Comparison of ENCODE assay signal across 12 cellular contexts in the genomic region with DNA sequence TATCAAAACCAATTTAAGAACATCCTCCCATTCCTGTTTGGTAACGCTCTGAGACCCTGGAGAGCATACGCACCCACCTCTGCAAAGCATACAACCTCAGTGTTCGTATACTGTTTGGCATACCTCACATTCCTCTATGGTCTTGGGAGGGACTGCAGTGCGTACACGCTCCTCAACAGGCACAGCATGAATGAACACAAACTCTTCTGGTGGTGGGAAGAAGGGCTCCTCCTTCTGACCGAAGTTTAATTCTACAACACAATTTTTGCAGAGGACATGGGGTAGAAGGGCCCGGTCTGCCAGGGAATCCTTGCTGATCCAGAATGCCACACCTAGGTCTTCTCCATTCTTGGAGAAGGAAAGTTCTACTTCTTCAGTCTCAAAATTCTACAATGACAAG. TPM values are rescaled to one million over a fixed set of nuclear protein-coding genes. Genes with fewer than 3 reads are reported as not detected.
DNase-seq lines count a peak whose midpoint lies in the region; ATAC-seq and TF ChIP-seq lines count a peak whose summit lies in the region.
"Had no signal": no experiment of that assay in that cellular context is flagged by ENCODE, and none has a peak within 500 bp of the region (broad histone marks: within the 10 kb centered on the region; RNA-seq: fewer than 3 reads in every experiment).

No MANE protein-coding gene starts in this region.

- peak; percentile 12 for TF ChIP-seq CTCF in fibroblast of pulmonary artery (IDR thresholded peaks at IDR 0.05; ENCODE audit: low read length, missing control alignments)
- peak; percentile 32 for TF ChIP-seq CTCF in type B pancreatic cell (conservative IDR thresholded peaks at IDR 0.05)

- H3K36me3 ChIP-seq in SK-N-MC (ENCODE audit: insufficient read depth, low read length) = peaks cover 86% of the 10 kb centered on the region

- H3K9me3 ChIP-seq in SK-N-MC (ENCODE audit: low read depth, low read length) = no peaks in the 10 kb centered on the region
- H3K9me3 ChIP-seq: BLaER1 had no signal

- H3K4me3 ChIP-seq in SK-N-MC = no peak overlapping the region
- H3K4me3 ChIP-seq in fibroblast of pulmonary artery (replicated peaks; ENCODE audit: low read depth, low read length) = no peak overlapping the region
- H3K4me3 ChIP-seq: BLaER1 had no signal

- no peaks in the 10 kb centered on the region for H3K27me3 Mint-ChIP-seq in activated naive CD8-positive, alpha-beta T cell treated with anti-CD3 and anti-CD28 coated beads, Interleukin-2, amount 10 ng/mL, durations not matched to agents 7 days and 5 days
- no peaks in the 10 kb centered on the region for H3K27me3 Mint-ChIP-seq in activated naive CD8-positive, alpha-beta T cell treated with anti-CD3 and anti-CD28 coated beads, Interleukin-2, amount 50 U/mL, for 24 hours
- no peaks in the 10 kb centered on the region for H3K27me3 Mint-ChIP-seq in type B pancreatic cell
- no peaks in the 10 kb centered on the region for H3K27me3 Mint-ChIP-seq in naive thymus-derived CD8-positive, alpha-beta T cell
- H3K27me3 Mint-ChIP-seq: dendritic cell treated with granulocyte-macrophage colony-stimulating factor and Interleukin-4, amounts not matched to agents 40 ng/mL and 50 ng/mL, for 4 days had no signal

- ATAC-seq in activated naive CD8-positive, alpha-beta T cell treated with anti-CD3 and anti-CD28 coated beads, Interleukin-2, amount 10 ng/mL, durations not matched to agents 7 days and 5 days (ENCODE audit: low read depth) = no peak
- ATAC-seq in activated naive CD8-positive, alpha-beta T cell treated with anti-CD3 and anti-CD28 coated beads, Interleukin-2, amount 50 U/mL, for 24 hours = no peak
- no peak for ATAC-seq in HG03025 (IDR thresholded peaks at IDR 0.05; ENCODE audit: low FRiP score, unreplicated experiment)
- no peak for ATAC-seq in naive thymus-derived CD8-positive, alpha-beta T cell

- no peaks in the 10 kb centered on the region for H3K9me3 Mint-ChIP-seq in activated naive CD8-positive, alpha-beta T cell treated with anti-CD3 and anti-CD28 coated beads, Interleukin-2, amount 10 ng/mL, durations not matched to agents 7 days and 5 days
- no peaks in the 10 kb centered on the region for H3K9me3 Mint-ChIP-seq in activated naive CD8-positive, alpha-beta T cell treated with anti-CD3 and anti-CD28 coated beads, Interleukin-2, amount 50 U/mL, for 24 hours
- no peaks in the 10 kb centered on the region for H3K9me3 Mint-ChIP-seq in type B pancreatic cell
- no peaks in the 10 kb centered on the region for H3K9me3 Mint-ChIP-seq in naive thymus-derived CD8-positive, alpha-beta T cell
- H3K9me3 Mint-ChIP-seq: dendritic cell treated with granulocyte-macrophage colony-stimulating factor and Interleukin-4, amounts not matched to agents 40 ng/mL and 50 ng/mL, for 4 days had no signal

- POLR2A ChIA-PET in activated naive CD8-positive, alpha-beta T cell treated with anti-CD3 and anti-CD28 coated beads, Interleukin-2, amount 10 ng/mL, durations not matched to agents 7 days and 5 days (lab: Charles Lee) = no interaction called here
- POLR2A ChIA-PET in naive thymus-derived CD8-positive, alpha-beta T cell (lab: Charles Lee) = interaction anchor here (0.5 to 10.3 kb wide), 3 partner anchors 11 to 118 kb away, joined by 3 to 263 read pairs (median 7); partner anchors contain the start of genes BSCL2, GNG3 and WDR74

- peaks cover 55% of the 10 kb centered on the region for H3K4me1 Mint-ChIP-seq in activated naive CD8-positive, alpha-beta T cell treated with anti-CD3 and anti-CD28 coated beads, Interleukin-2, amount 10 ng/mL, durations not matched to agents 7 days and 5 days
- H3K4me1 Mint-ChIP-seq in activated naive CD8-positive, alpha-beta T cell treated with anti-CD3 and anti-CD28 coated beads, Interleukin-2, amount 50 U/mL, for 24 hours = peaks cover 51% of the 10 kb centered on the region
- H3K4me1 Mint-ChIP-seq in type B pancreatic cell (ENCODE audit: unreplicated experiment) = peaks cover 38% of the 10 kb centered on the region
- peaks cover 28 to 73% (median 57%) of the 10 kb centered on the region in 4 donors for H3K4me1 Mint-ChIP-seq in naive thymus-derived CD8-positive, alpha-beta T cell

- H3K36me3 Mint-ChIP-seq in activated naive CD8-positive, alpha-beta T cell treated with anti-CD3 and anti-CD28 coated beads, Interleukin-2, amount 10 ng/mL, durations not matched to agents 7 days and 5 days = peaks cover 54% of the 10 kb centered on the region
- peaks cover 86% of the 10 kb centered on the region for H3K36me3 Mint-ChIP-seq in activated naive CD8-positive, alpha-beta T cell treated with anti-CD3 and anti-CD28 coated beads, Interleukin-2, amount 50 U/mL, for 24 hours (ENCODE audit: low read depth)
- H3K36me3 Mint-ChIP-seq in type B pancreatic cell = peaks cover 60% of the 10 kb centered on the region
- peaks cover 0 to 86% (median 51%) of the 10 kb centered on the region in 3 donors for H3K36me3 Mint-ChIP-seq in naive thymus-derived CD8-positive, alpha-beta T cell

- DNase-seq in activated naive CD8-positive, alpha-beta T cell treated with anti-CD3 and anti-CD28 coated beads, Interleukin-2, amount 10 ng/mL, durations not matched to agents 7 days and 5 days = no peak
- no peak for DNase-seq in activated naive CD8-positive, alpha-beta T cell treated with anti-CD3 and anti-CD28 coated beads, Interleukin-2, amount 50 U/mL, for 24 hours
- DNase-seq in SK-N-MC (ENCODE audit: low read depth, low spot score) = no peak
- peak; percentile 48 for DNase-seq in fibroblast of pulmonary artery (ENCODE audit: low read depth)
- DNase-seq in type B pancreatic cell (ENCODE audit: extremely low spot score, unreplicated experiment) = no peak
- DNase-seq in naive thymus-derived CD8-positive, alpha-beta T cell = no peak
- DNase-seq in superior temporal gyrus (ENCODE audit: extremely low spot score) = no peak
- DNase-seq: SHP77 treated with DMSO at 0.1 percent for 48 hours had no signal

- peak overlapping the region; percentile 38 for H3K27ac Mint-ChIP-seq in activated naive CD8-positive, alpha-beta T cell treated with anti-CD3 and anti-CD28 coated beads, Interleukin-2, amount 10 ng/mL, durations not matched to agents 7 days and 5 days
- no peak overlapping the region for H3K27ac Mint-ChIP-seq in activated naive CD8-positive, alpha-beta T cell treated with anti-CD3 and anti-CD28 coated beads, Interleukin-2, amount 50 U/mL, for 24 hours
- H3K27ac Mint-ChIP-seq in type B pancreatic cell = peak overlapping the region; percentile 86
- peak overlapping the region in 3 of 10 donors; percentile 10 to 85 (median 81) for H3K27ac Mint-ChIP-seq in naive thymus-derived CD8-positive, alpha-beta T cell
- H3K27ac Mint-ChIP-seq: dendritic cell treated with granulocyte-macrophage colony-stimulating factor and Interleukin-4, amounts not matched to agents 40 ng/mL and 50 ng/mL, for 4 days had no signal

- no peak overlapping the region for H3K4me3 Mint-ChIP-seq in activated naive CD8-positive, alpha-beta T cell treated with anti-CD3 and anti-CD28 coated beads, Interleukin-2, amount 10 ng/mL, durations not matched to agents 7 days and 5 days
- H3K4me3 Mint-ChIP-seq in activated naive CD8-positive, alpha-beta T cell treated with anti-CD3 and anti-CD28 coated beads, Interleukin-2, amount 50 U/mL, for 24 hours = no peak overlapping the region
- peak overlapping the region; percentile 51 for H3K4me3 Mint-ChIP-seq in type B pancreatic cell
- no peak overlapping the region for H3K4me3 Mint-ChIP-seq in naive thymus-derived CD8-positive, alpha-beta T cell
- H3K4me3 Mint-ChIP-seq: dendritic cell treated with granulocyte-macrophage colony-stimulating factor and Interleukin-4, amounts not matched to agents 40 ng/mL and 50 ng/mL, for 4 days had no signal

- H3K9ac ChIP-seq in SK-N-MC (ENCODE audit: insufficient read length) = peak overlapping the region; percentile 6
- H3K9ac ChIP-seq: BLaER1, parathyroid adenoma had no signal

- no peak overlapping the region for H3K27ac ChIP-seq in SK-N-MC
- H3K27ac ChIP-seq: BLaER1, parathyroid adenoma had no signal

RNA-seq across cellular contexts. Expression of gene HNRNPUL2, which starts 5.3 kb away (rescaled TPM):
- total RNA-seq in activated naive CD8-positive, alpha-beta T cell treated with anti-CD3 and anti-CD28 coated beads, Interleukin-2, amount 10 ng/mL, durations not matched to agents 7 days and 5 days = 10 to 100 TPM; 67.9 to 72.5 TPM
- 44.8 and 63.7 TPM in 2 replicates for total RNA-seq in type B pancreatic cell (ENCODE audit: low replicate concordance)
- 10 to 100 TPM; 81.6 to 84.0 TPM for total RNA-seq in naive thymus-derived CD8-positive, alpha-beta T cell
- polyA plus RNA-seq in naive thymus-derived CD8-positive, alpha-beta T cell = 1 to 10 TPM in 2 of 3 donors, under 1 TPM in 1; 0.99 to 3.0 (median 1.0) TPM

RNA-seq across cellular contexts. Expression of gene TTC9C, which starts 6.3 kb away (rescaled TPM):
- total RNA-seq in activated naive CD8-positive, alpha-beta T cell treated with anti-CD3 and anti-CD28 coated beads, Interleukin-2, amount 10 ng/mL, durations not matched to agents 7 days and 5 days = 10 to 100 TPM; 49.5 to 56.4 TPM
- total RNA-seq in type B pancreatic cell (ENCODE audit: low replicate concordance) = 34.1 and 39.0 TPM in 2 replicates
- total RNA-seq in naive thymus-derived CD8-positive, alpha-beta T cell = 10 to 100 TPM; 46.1 to 47.6 TPM
- polyA plus RNA-seq in naive thymus-derived CD8-positive, alpha-beta T cell = 10 to 100 TPM in 2 of 3 donors, 1 to 10 TPM in 1; 8.5 to 18.8 (median 15.4) TPM

RNA-seq across cellular contexts. Expression of gene GNG3, which starts 14.5 kb away (rescaled TPM):
- total RNA-seq in activated naive CD8-positive, alpha-beta T cell treated with anti-CD3 and anti-CD28 coated beads, Interleukin-2, amount 10 ng/mL, durations not matched to agents 7 days and 5 days = not detected
- 0.88 and 4.7 TPM in 2 replicates for total RNA-seq in type B pancreatic cell (ENCODE audit: low replicate concordance)
- total RNA-seq in naive thymus-derived CD8-positive, alpha-beta T cell = not detected
- under 1 TPM in 1 of 3 donors, not detected in 2; 0.27 TPM for polyA plus RNA-seq in naive thymus-derived CD8-positive, alpha-beta T cell

RNA-seq across cellular contexts. Expression of gene BSCL2, which starts 14.8 kb away (rescaled TPM):
- total RNA-seq in activated naive CD8-positive, alpha-beta T cell treated with anti-CD3 and anti-CD28 coated beads, Interleukin-2, amount 10 ng/mL, durations not matched to agents 7 days and 5 days = 10 to 100 TPM; 29.9 to 39.4 TPM
- total RNA-seq in type B pancreatic cell (ENCODE audit: low replicate concordance) = 93.5 and 94.6 TPM in 2 replicates
- total RNA-seq in naive thymus-derived CD8-positive, alpha-beta T cell = 10 to 100 TPM; 37.0 to 50.7 TPM
- polyA plus RNA-seq in naive thymus-derived CD8-positive, alpha-beta T cell = 10 to 100 TPM; 58.2 to 65.0 (median 58.8) TPM

RNA-seq across cellular contexts. Expression of gene ZBTB3, which starts 32.0 kb away (rescaled TPM):
- total RNA-seq in activated naive CD8-positive, alpha-beta T cell treated with anti-CD3 and anti-CD28 coated beads, Interleukin-2, amount 10 ng/mL, durations not matched to agents 7 days and 5 days = 10 to 100 TPM; 14.0 to 17.1 TPM
- total RNA-seq in type B pancreatic cell (ENCODE audit: low replicate concordance) = 6.3 and 10.1 TPM in 2 replicates
- total RNA-seq in naive thymus-derived CD8-positive, alpha-beta T cell = 10 to 100 TPM; 27.3 to 27.6 TPM
- 1 to 10 TPM; 2.1 to 6.7 (median 3.6) TPM for polyA plus RNA-seq in naive thymus-derived CD8-positive, alpha-beta T cell
